In the genomic region with DNA sequence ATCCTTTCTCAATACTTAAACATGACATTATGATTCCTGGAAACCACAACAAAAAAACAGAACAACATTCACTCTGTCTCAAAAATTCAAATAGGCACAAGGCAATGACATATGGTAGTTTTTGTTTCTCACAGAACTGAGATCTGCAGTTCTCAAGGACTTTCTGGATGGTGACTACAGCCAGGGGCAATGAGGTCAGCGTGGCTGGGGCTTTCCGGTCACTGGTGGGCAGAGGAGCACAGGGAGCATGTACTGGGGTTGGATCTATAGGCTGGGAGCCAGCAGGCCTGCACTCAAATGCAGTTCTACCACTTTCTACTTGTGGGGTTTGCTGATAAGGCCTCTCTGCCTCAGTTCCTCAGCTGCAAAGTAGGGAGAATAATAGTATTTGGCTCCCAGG, we compare ENCODE assay signal across 14 cellular contexts.
A peak's percentile ranks its signal among the peaks of the same experiment; 100 is the strongest.
DNase-seq lines count a peak whose midpoint lies in the region; ATAC-seq, FAIRE-seq and TF ChIP-seq lines count a peak whose summit lies in the region.
"Had no signal": no experiment of that assay in that cellular context is flagged by ENCODE, and none has a peak within 500 bp of the region (broad histone marks: within the 10 kb centered on the region; RNA-seq: fewer than 3 reads in every experiment).

No MANE protein-coding gene starts in this region.

- H3K9me3 Mint-ChIP-seq in CD8-positive, alpha-beta memory T cell, result peaks cover 0 to 1% (median 0%) of the 10 kb centered on the region in 5 donors

- in situ Hi-C loops in gastrocnemius medialis (cut with MboI; ENCODE audit: low sequenced_read_pairs in 4 of 4), result loop anchor here in 1 of 4 donors (25.0 kb wide), 1 partner anchor 92 kb away; no protein-coding TSS in a partner anchor

- H3K27me3 ChIP-seq in CD8-positive, alpha-beta memory T cell (ENCODE audit: insufficient read depth, low read length, poor library complexity, severe bottlenecking), result no peaks in the 10 kb centered on the region
- H3K27me3 ChIP-seq in gastrocnemius medialis, result peaks cover 18 to 28% (median 26%) of the 10 kb centered on the region in 3 donors
- no peaks in the 10 kb centered on the region for H3K27me3 ChIP-seq in breast epithelium
- H3K27me3 ChIP-seq in SJCRH30, result no peaks in the 10 kb centered on the region

- CTCF ChIA-PET in CD8-positive, alpha-beta memory T cell (lab: Charles Lee), result interaction anchor here (1.0 to 3.4 kb wide), 4 partner anchors 10 to 64 kb away, joined by 4 to 10 read pairs (median 6); no protein-coding TSS in a partner anchor

- TF ChIP-seq CTCF in fibroblast of mammary gland (conservative IDR thresholded peaks at IDR 0.05; ENCODE audit: control insufficient read depth, insufficient read depth, low read depth, low read length) (no peak), gastrocnemius medialis (IDR thresholded peaks at IDR 0.05 in 4 of 5, conservative IDR thresholded peaks at IDR 0.05 in 1 of 5) (no peak), breast epithelium (IDR thresholded peaks at IDR 0.05) (no peak)

- ATAC-seq in gastrocnemius medialis (no peak), GM21619 (IDR thresholded peaks at IDR 0.05; ENCODE audit: unreplicated experiment) (no peak)

- peak overlapping the region; percentile 10 for H3K4me3 ChIP-seq in CD8-positive, alpha-beta memory T cell (ENCODE audit: low read length)
- H3K4me3 ChIP-seq in fibroblast of mammary gland (ENCODE audit: control insufficient read depth, low read depth, low read length) (no peak overlapping the region), gastrocnemius medialis (no peak overlapping the region), breast epithelium (no peak overlapping the region), SJCRH30 (no peak overlapping the region)
- H3K4me3 ChIP-seq: left lung, prostate gland had no signal

- H3K27ac Mint-ChIP-seq in CD8-positive, alpha-beta memory T cell, result peak overlapping the region; percentile 84 to 99 (median 98)

- H3K27ac ChIP-seq in CD8-positive, alpha-beta memory T cell (ENCODE audit: low read depth, low read length), result peak overlapping the region; percentile 34
- H3K27ac ChIP-seq in gastrocnemius medialis, result peak overlapping the region in 3 of 4 donors; percentile 59 to 72 (median 61)
- no peak overlapping the region for H3K27ac ChIP-seq in breast epithelium
- no peak overlapping the region for H3K27ac ChIP-seq in SJCRH30

- peaks cover 78 to 90% (median 86%) of the 10 kb centered on the region in 3 donors for H3K4me1 Mint-ChIP-seq in CD8-positive, alpha-beta memory T cell

- POLR2A ChIA-PET in CD8-positive, alpha-beta memory T cell (lab: Charles Lee), result interaction anchor here (0.8 kb wide), 1 partner anchor 108 kb away, joined by 3 read pairs; no protein-coding TSS in a partner anchor

- no peaks in the 10 kb centered on the region for H3K9me3 ChIP-seq in CD8-positive, alpha-beta memory T cell (ENCODE audit: low read length)
- H3K9me3 ChIP-seq in gastrocnemius medialis, result no peaks in the 10 kb centered on the region
- no peaks in the 10 kb centered on the region for H3K9me3 ChIP-seq in breast epithelium
- H3K9me3 ChIP-seq in SJCRH30 (replicated peaks), result no peaks in the 10 kb centered on the region
- H3K9me3 ChIP-seq: left lung, prostate gland had no signal

- peak overlapping the region; percentile 94 to 98 (median 96) for H3K4me3 Mint-ChIP-seq in CD8-positive, alpha-beta memory T cell

- no peaks in the 10 kb centered on the region for H3K36me3 ChIP-seq in CD8-positive, alpha-beta memory T cell (ENCODE audit: insufficient read depth, low read length)
- H3K36me3 ChIP-seq in gastrocnemius medialis (no peaks in the 10 kb centered on the region), breast epithelium (no peaks in the 10 kb centered on the region), SJCRH30 (no peaks in the 10 kb centered on the region)
- H3K36me3 ChIP-seq: left lung, prostate gland had no signal

- no peak for DNase-seq in CD8-positive, alpha-beta memory T cell
- DNase-seq in RCC 7860 (ENCODE audit: low spot score) (peak; percentile 39), fibroblast of mammary gland (ENCODE audit: low read depth) (peak; percentile 36), gastrocnemius medialis (no peak), MV-4-11 (lab: John Stamatoyannopoulos, UW) (no peak), breast epithelium (ENCODE audit: low spot score in 2 of 2) (no peak), SJCRH30 (no peak)
- DNase-seq: activated CD4-positive, alpha-beta T cell treated with anti-CD3 and anti-CD28 coated beads for 4 hours; stimulated activated CD4-positive, alpha-beta T cell treated with anti-CD3 and anti-CD28 coated beads, Interleukin-4, amount 100 ng/mL, for 24 hours had no signal

- H3K27me3 Mint-ChIP-seq in CD8-positive, alpha-beta memory T cell, result peaks cover 8 to 13% of the 10 kb centered on the region in 2 donors

- intact Hi-C loops in gastrocnemius medialis (cut with DNase I; ENCODE audit: low total_unique reads), result loop anchor here (10.0 kb wide), 1 partner anchor 71 kb away; no protein-coding TSS in a partner anchor
- intact Hi-C loops in breast epithelium (cut with DNase I; ENCODE audit: low total_unique reads), result loop anchor here (5.0 to 10.0 kb wide), 2 partner anchors 171 to 862 kb away; no protein-coding TSS in a partner anchor

- TF ChIP-seq POLR2A in gastrocnemius medialis (IDR thresholded peaks at IDR 0.05), result no peak
- no peak for TF ChIP-seq POLR2A in breast epithelium (IDR thresholded peaks at IDR 0.05)

- FAIRE-seq in RCC 7860 (lab: Jason Lieb, UNC), result no peak
- FAIRE-seq: colon, frontal cortex had no signal

- peaks cover 54% of the 10 kb centered on the region for H3K4me1 ChIP-seq in CD8-positive, alpha-beta memory T cell (ENCODE audit: insufficient read depth, low read length)
- H3K4me1 ChIP-seq in gastrocnemius medialis (peaks cover 0 to 14% of the 10 kb centered on the region in 2 donors), breast epithelium (no peaks in the 10 kb centered on the region), SJCRH30 (no peaks in the 10 kb centered on the region)
- H3K4me1 ChIP-seq: prostate gland had no signal

- H3K36me3 Mint-ChIP-seq in CD8-positive, alpha-beta memory T cell, result peaks cover 0 to 19% (median 1%) of the 10 kb centered on the region in 3 donors

Comparison
In these comparisons a context has a peak if more than half of its experiments do, and no peak if none do; other contexts are left out.
1. DNase-seq: peak in RCC 7860 (single experiment) and fibroblast of mammary gland (single experiment); none in CD8-positive, alpha-beta memory T cell (0 of 5), gastrocnemius medialis (0 of 2), MV-4-11 (single experiment), breast epithelium (0 of 2) and SJCRH30 (0 of 2).
2. H3K27ac ChIP-seq: peak in CD8-positive, alpha-beta memory T cell (single experiment) and gastrocnemius medialis (3 of 4); none in breast epithelium (0 of 2) and SJCRH30 (single experiment).